ENCODE assay signal across 10 cellular contexts in genomic region chr7:27392477-27392876, GRCh38.
"Had no signal": no experiment of that assay in that cellular context is flagged by ENCODE, and none has a peak within 500 bp of the region (broad histone marks: within the 10 kb centered on the region; RNA-seq: fewer than 3 reads in every experiment).

No MANE protein-coding gene starts in this region.

- ATAC-seq: HCT116 had no signal

- DNase-seq: GM23248, GOT3, H7, HFFc6, Kasumi-1, KBM-7 had no signal

- H3K9me3 ChIP-seq: HAP-1 had no signal

- H3K9ac ChIP-seq: GM23248, KMS-11 had no signal

- H3K27ac ChIP-seq: GM23248, KMS-11 had no signal

- H3K4me3 ChIP-seq: GM23248, HAP-1 had no signal

- FAIRE-seq: HTR-8/SVneo had no signal

- H2AFZ ChIP-seq: GM23248 had no signal

- H3K36me3 ChIP-seq: HAP-1 had no signal

- H3K4me2 ChIP-seq: KMS-11 had no signal

- H3K4me1 ChIP-seq: HAP-1 had no signal
